9 cellular contexts compared by ENCODE assay signal in genomic region chr15:40769310-40770146, GRCh38. TPM values are rescaled to one million over a fixed set of nuclear protein-coding genes. Genes with fewer than 3 reads are reported as not detected.
A peak's percentile ranks its signal among the peaks of the same experiment; 100 is the strongest.
DNase-seq lines count a peak whose midpoint lies in the region; ATAC-seq, FAIRE-seq and TF ChIP-seq lines count a peak whose summit lies in the region.
"Had no signal": no experiment of that assay in that cellular context is flagged by ENCODE, and none has a peak within 500 bp of the region (broad histone marks: within the 10 kb centered on the region; RNA-seq: fewer than 3 reads in every experiment).

A gene with protein sequence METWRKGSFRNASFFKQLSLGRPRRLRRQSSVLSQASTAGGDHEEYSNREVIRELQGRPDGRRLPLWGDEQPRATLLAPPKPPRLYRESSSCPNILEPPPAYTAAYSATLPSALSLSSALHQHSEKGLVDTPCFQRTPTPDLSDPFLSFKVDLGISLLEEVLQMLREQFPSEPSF (plus strand): TSS chr15:40769980. CDS start chr15:40770496, 516 bp downstream.

- intact Hi-C loops in PC-3 (cut with micrococcal nuclease): no loop called here
- intact Hi-C loops in kidney (cut with DNase I): no loop called here

- H3K27ac ChIP-seq in PC-3 (ENCODE audit: low read length) (peak within 1 kb of the TSS; percentile 77), kidney (ENCODE audit: low read depth in 2 of 2, low read length in 2 of 2) (peak within 1 kb of the TSS in 1 of 2 donors; percentile 32)
- H3K27ac ChIP-seq: cardiac muscle cell had no signal

- no peaks in the 10 kb centered on the region for H3K27me3 Mint-ChIP-seq in activated naive CD4-positive, alpha-beta T cell treated with anti-CD3 and anti-CD28 coated beads, Interleukin-2, amount 10 ng/mL, durations not matched to agents 7 days and 5 days

- peaks cover 5% of the 10 kb centered on the region; the same call in 1 of the 2 replicates for H3K36me3 ChIP-seq in PC-3 (ENCODE audit: low read depth, low read length)
- peaks cover 9 to 15% of the 10 kb centered on the region in 2 donors for H3K36me3 ChIP-seq in kidney (ENCODE audit: control insufficient read depth in 1 of 2, insufficient read depth in 2 of 2, low read length in 2 of 2)
- H3K36me3 ChIP-seq: cardiac muscle cell had no signal

- H2AFZ ChIP-seq in PC-3 (ENCODE audit: low read length): peak within 1 kb of the TSS; percentile 53

- peak; percentile 27 for DNase-seq in NCI-H2029 (lab: John Stamatoyannopoulos, UW)
- no peak for DNase-seq in NCI-H2029 treated with DMSO at 0.1 percent for 48 hours (lab: John Stamatoyannopoulos, UW)
- peak; percentile 84 for DNase-seq in PC-3
- DNase-seq in activated naive CD4-positive, alpha-beta T cell treated with anti-CD3 and anti-CD28 coated beads, Interleukin-2, amount 10 ng/mL, durations not matched to agents 7 days and 5 days: peak; percentile 59
- DNase-seq in kidney: peak; percentile 94
- peak; percentile 67 to 90 for DNase-seq in stimulated activated CD4-positive, alpha-beta T cell treated with anti-CD3 and anti-CD28 coated beads, Interleukin-4, amount 100 ng/mL, for 4 hours
- DNase-seq in AG08395 (ENCODE audit: low spot score): no peak

- no peaks in the 10 kb centered on the region for H3K79me2 ChIP-seq in PC-3 (ENCODE audit: low read length)

- H3K9me2 ChIP-seq in PC-3 (replicated peaks; ENCODE audit: low read length): no peaks in the 10 kb centered on the region

- H3K9me3 ChIP-seq in PC-3 (ENCODE audit: low read length) (no peaks in the 10 kb centered on the region), kidney (ENCODE audit: control insufficient read depth in 1 of 2, low read length in 2 of 2) (no peaks in the 10 kb centered on the region)

- no peaks in the 10 kb centered on the region for H3K9me3 Mint-ChIP-seq in activated naive CD4-positive, alpha-beta T cell treated with anti-CD3 and anti-CD28 coated beads, Interleukin-2, amount 10 ng/mL, durations not matched to agents 7 days and 5 days

- H3K27me3 ChIP-seq in PC-3 (ENCODE audit: low read length): no peaks in the 10 kb centered on the region
- H3K27me3 ChIP-seq: cardiac muscle cell had no signal

- H3K4me3 ChIP-seq in PC-3 (ENCODE audit: low read length) (peak within 1 kb of the TSS; percentile 33; the same call in 1 of the 2 replicates), kidney (ENCODE audit: low read length in 2 of 2) (no peak within 1 kb of the TSS)
- H3K4me3 ChIP-seq: cardiac muscle cell had no signal

- peaks cover 42% of the 10 kb centered on the region for H3K4me1 Mint-ChIP-seq in activated naive CD4-positive, alpha-beta T cell treated with anti-CD3 and anti-CD28 coated beads, Interleukin-2, amount 10 ng/mL, durations not matched to agents 7 days and 5 days

- TF ChIP-seq CTCF in PC-3 (conservative IDR thresholded peaks at IDR 0.05; ENCODE audit: low read depth, low read length) (no peak), kidney (IDR thresholded peaks at IDR 0.05; ENCODE audit: borderline replicate concordance, extremely low read depth, insufficient read depth) (no peak)

- H3K27ac Mint-ChIP-seq in activated naive CD4-positive, alpha-beta T cell treated with anti-CD3 and anti-CD28 coated beads, Interleukin-2, amount 10 ng/mL, durations not matched to agents 7 days and 5 days: peak within 1 kb of the TSS; percentile 88

- H3K4me3 Mint-ChIP-seq in activated naive CD4-positive, alpha-beta T cell treated with anti-CD3 and anti-CD28 coated beads, Interleukin-2, amount 10 ng/mL, durations not matched to agents 7 days and 5 days: peak within 1 kb of the TSS; percentile 33

- no peaks in the 10 kb centered on the region for H3F3A ChIP-seq in PC-3 (ENCODE audit: low read length, unreplicated experiment)

- peak; percentile 42 for ATAC-seq in HG03135 (IDR thresholded peaks at IDR 0.05; ENCODE audit: unreplicated experiment)
- ATAC-seq in PC-3: peak; percentile 77

- no TSS peak for BruUV-seq in PC-3 (replicated peaks; lab: Mats Ljungman, UMichigan)

- CTCF ChIA-PET in PC-3 (lab: Charles Lee): interaction anchor here (1.4 kb wide), 1 partner anchor 22 kb away, joined by 9 read pairs; no protein-coding TSS in a partner anchor
- CTCF ChIA-PET in activated naive CD4-positive, alpha-beta T cell treated with anti-CD3 and anti-CD28 coated beads, Interleukin-2, amount 10 ng/mL, durations not matched to agents 7 days and 5 days (lab: Charles Lee): interaction anchor here (2.5 kb wide), 1 partner anchor 13 kb away, joined by 13 read pairs; no protein-coding TSS in a partner anchor

- no peaks in the 10 kb centered on the region for H4K20me1 ChIP-seq in PC-3 (ENCODE audit: low read length)

- peak within 1 kb of the TSS; percentile 73 for H3K4me2 ChIP-seq in PC-3 (ENCODE audit: low read length)

- H3K9ac ChIP-seq in PC-3 (ENCODE audit: low read length): peak within 1 kb of the TSS; percentile 34
- peak within 1 kb of the TSS in 1 of 2 donors; percentile 19 for H3K9ac ChIP-seq in kidney (ENCODE audit: low read length in 2 of 2)

- POLR2A ChIA-PET in PC-3 (lab: Charles Lee; ENCODE audit: unreplicated experiment): interaction anchor here (0.6 to 0.7 kb wide), 2 partner anchors 63 to 124 kb away, joined by 3 to 4 read pairs; no protein-coding TSS in a partner anchor

- peaks cover 25% of the 10 kb centered on the region for H3K36me3 Mint-ChIP-seq in activated naive CD4-positive, alpha-beta T cell treated with anti-CD3 and anti-CD28 coated beads, Interleukin-2, amount 10 ng/mL, durations not matched to agents 7 days and 5 days

- FAIRE-seq in kidney (lab: Jason Lieb, UNC): no peak

- peaks cover 46% of the 10 kb centered on the region for H3K4me1 ChIP-seq in PC-3 (ENCODE audit: insufficient read depth, low read length)
- H3K4me1 ChIP-seq in kidney (ENCODE audit: control insufficient read depth in 1 of 2, insufficient read depth in 1 of 2, low read depth in 1 of 2, low read length in 2 of 2): peaks cover 4 to 10% of the 10 kb centered on the region in 2 donors

RNA-seq across cellular contexts. Expression of the gene that starts here (rescaled TPM):
- total RNA-seq in PC-3 (2014; rRNA removed) (0.63 and 1.5 TPM in 2 replicates), kidney (1.4 TPM)
- polyA plus RNA-seq in kidney (ENCODE audit: insufficient read depth, low read depth, low replicate concordance): 0.47 TPM

Comparison
In these comparisons a context has a peak if more than half of its experiments do, and no peak if none do; other contexts are left out.
1. DNase-seq: peak in NCI-H2029 (single experiment), PC-3 (single experiment), activated naive CD4-positive, alpha-beta T cell treated with anti-CD3 and anti-CD28 coated beads, Interleukin-2, amount 10 ng/mL, durations not matched to agents 7 days and 5 days (single experiment), kidney (single experiment) and stimulated activated CD4-positive, alpha-beta T cell treated with anti-CD3 and anti-CD28 coated beads, Interleukin-4, amount 100 ng/mL, for 4 hours (2 of 2); none in NCI-H2029 treated with DMSO at 0.1 percent for 48 hours (single experiment) and AG08395 (single experiment).